Comparison of ENCODE assay signal across 8 cellular contexts in the genomic region with DNA sequence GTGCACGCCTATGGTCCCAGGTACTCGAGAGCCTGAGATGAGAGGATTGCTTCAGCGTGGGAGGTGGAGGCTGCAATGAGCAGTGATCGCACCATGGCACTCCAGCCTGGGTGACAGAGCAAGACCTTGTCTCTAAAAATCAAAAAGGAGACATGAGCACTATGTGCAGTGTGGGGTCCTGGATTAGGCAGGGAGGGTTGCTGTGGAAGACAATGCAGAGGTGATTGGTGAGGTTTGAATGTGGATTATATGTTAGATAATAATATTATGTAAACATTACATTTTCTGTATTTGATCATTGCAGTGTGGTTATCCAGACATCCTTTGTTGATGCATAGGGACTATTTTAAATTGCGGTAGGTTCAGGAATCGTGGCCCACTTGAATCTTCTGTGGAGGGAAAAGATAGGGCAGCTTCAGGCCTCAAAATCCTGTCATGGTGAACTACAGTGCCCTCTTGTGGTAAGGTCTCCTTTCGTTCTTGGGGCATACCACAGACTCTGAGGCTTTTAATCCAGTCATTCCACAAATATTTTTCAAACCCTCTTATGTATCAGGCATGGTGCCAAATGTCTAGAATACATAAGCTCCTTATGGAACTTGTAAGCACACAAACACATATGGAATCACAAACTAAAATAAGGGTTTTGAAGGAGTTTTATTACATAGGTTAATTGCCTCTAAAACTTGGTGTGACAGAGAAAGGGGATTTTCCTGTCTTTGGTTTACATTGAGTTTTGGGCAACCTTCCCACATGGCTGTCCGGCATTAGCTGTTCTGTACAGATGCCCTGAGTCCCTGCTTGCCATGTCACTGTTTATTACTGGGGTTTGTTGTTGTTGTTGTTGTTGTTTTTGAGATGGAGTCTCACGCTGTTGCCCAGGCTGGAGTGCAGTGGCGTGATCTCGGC. TPM values are rescaled to one million over a fixed set of nuclear protein-coding genes. Genes with fewer than 3 reads are reported as not detected.
DNase-seq lines count a peak whose midpoint lies in the region; ATAC-seq, FAIRE-seq and TF ChIP-seq lines count a peak whose summit lies in the region.

No MANE protein-coding gene starts in this region.

- TF ChIP-seq CTCF in A549 (IDR thresholded peaks at IDR 0.05) (peak; percentile 89), tibial nerve (IDR thresholded peaks at IDR 0.05) (peak; percentile 63 to 86 (median 79))

- H3K4me3 ChIP-seq in A549 (no peak overlapping the region), tibial nerve (no peak overlapping the region)

- H3K9me3 ChIP-seq in A549 (no peaks in the 10 kb centered on the region), tibial nerve (no peaks in the 10 kb centered on the region)

- POLR2A ChIA-PET in A549 (lab: Yijun Ruan, JAX) = interaction anchor here (1.0 kb wide), 1 partner anchor 612 kb away, joined by 4 read pairs; a partner anchor contains a TSS

- H3K27ac ChIP-seq in A549 (peak overlapping the region in 1 of 2 experiments; percentile 44; a peak in 2 of 6 replicates), tibial nerve (no peak overlapping the region)

- H3K4me2 ChIP-seq in A549 = no peak overlapping the region; the same call in 2 of the 3 replicates

- no peak for TF ChIP-seq POLR2A in A549 (IDR thresholded peaks at IDR 0.05; ENCODE audit: low read length)
- TF ChIP-seq POLR2A in GM12892 (IDR thresholded peaks at IDR 0.05; ENCODE audit: low read depth, low read length) = no peak
- TF ChIP-seq POLR2A in tibial nerve (IDR thresholded peaks at IDR 0.05) = no peak

- peak; percentile 93 to 98 for ATAC-seq in A549
- peak; percentile 65 for ATAC-seq in HG03378 (IDR thresholded peaks at IDR 0.05; ENCODE audit: unreplicated experiment)

- H3K36me3 ChIP-seq in tibial nerve = peaks cover 0 to 21% (median 0%) of the 10 kb centered on the region in 3 donors

- H3K4me1 ChIP-seq in A549 (peaks cover 12% of the 10 kb centered on the region), tibial nerve (peaks cover 0 to 26% (median 11%) of the 10 kb centered on the region in 4 donors)

- WGBS in A549 (ENCODE audit: missing lambda C conversion rate) = 67% methylated on average over 11 of the region's 11 CpGs
- 65 to 66% methylated on average over 11 of the region's 11 CpGs for WGBS in tibial nerve, 2 donors

- FAIRE-seq in A549 (lab: Jason Lieb, UNC) = peak; percentile 39
- peak; percentile 56 for FAIRE-seq in GM12892 (lab: Jason Lieb, UNC)

- TF ChIP-seq EP300 in A549 (IDR thresholded peaks at IDR 0.05) (no peak), tibial nerve (IDR thresholded peaks at IDR 0.05) (no peak)

- no peaks in the 10 kb centered on the region for H3K27me3 ChIP-seq in tibial nerve

- DNase-seq in A549 (ENCODE audit: low read depth in 1 of 2, low spot score in 1 of 2) (peak; percentile 62 to 83), GM12892 (ENCODE audit: insufficient read length) (no peak), NCI-H526 treated with DMSO at 0.1 percent for 48 hours (lab: John Stamatoyannopoulos, UW) (peak; percentile 37), epidermal melanocyte (ENCODE audit: insufficient read length, low spot score) (peak; percentile 81), myocyte (ENCODE audit: low read depth) (peak; percentile 85), tibial nerve (ENCODE audit: low spot score in 2 of 2) (peak; percentile 18 to 88)
- peak; percentile 15 to 24 for DNase-seq in activated CD4-positive, alpha-beta T cell treated with anti-CD3 and anti-CD28 coated beads, Interleukin-2, amount 50 U/mL, for 4 hours

- CTCF ChIA-PET in A549 (lab: Yijun Ruan, JAX) = interaction anchor here (0.6 to 2.5 kb wide), 52 partner anchors 9 to 1451 kb away, joined by 3 to 38 read pairs (median 4); a partner anchor contains a TSS

- peak; percentile 90 for TF ChIP-seq RAD21 in A549 (conservative IDR thresholded peaks at IDR 0.05 in 1 of 2, IDR thresholded peaks at IDR 0.05 in 1 of 2)

TF ChIP-seq in A549, 52 proteins besides CTCF, POLR2A, EP300 and RAD21:
- TF ChIP-seq SMC3 (IDR thresholded peaks at IDR 0.05) (peak; percentile 91), FOSL2 (IDR thresholded peaks at IDR 0.05) (no peak), FOSL2 (CRISPR knock-in tag; IDR thresholded peaks at IDR 0.05) (peak; percentile 59), CBX2 (IDR thresholded peaks at IDR 0.05; ENCODE audit: borderline replicate concordance, low read depth) (no peak), NPAS2 (CRISPR knock-in tag; IDR thresholded peaks at IDR 0.05; ENCODE audit: borderline replicate concordance) (no peak)
TF ChIP-seq in A549: peak in this region for 2.

RNA-seq across cellular contexts. Expression of a gene that starts 37.7 kb away (rescaled TPM):
- polyA plus RNA-seq in A549 (2011; rRNA removed) (30.6 and 31.0 TPM in 2 replicates), A549 (2017; fragmentation: RNase III; extraction: RNeasy Plus Mini Kit Qiagen cat#74134 plus additional on column Dnase treatment) (13.3 to 15.6 TPM (median 13.6 TPM) in 3 replicates)
- polyA plus RNA-seq in A549 (2012; cell fraction: cytosol; rRNA removed) = 9.3 and 9.4 TPM in 2 replicates
- polyA plus RNA-seq in A549 (2012; cell fraction: nucleus; rRNA removed) = 9.5 and 10.5 TPM in 2 replicates
- polyA minus RNA-seq in A549 (2011; rRNA and poly(A)+ RNA removed) = 18.3 and 18.9 TPM in 2 replicates
- polyA plus RNA-seq in GM12892 (2012; ENCODE audit: missing spikeins) = 2.6 TPM
- total RNA-seq in myocyte (28.3 and 28.9 TPM in 2 replicates), tibial nerve (10 to 100 TPM; 38.4 to 60.9 (median 46.5) TPM)
- polyA plus RNA-seq in myocyte (2012) = 8.6 TPM
